ENCODE assay signal across 27 cellular contexts in genomic region chr6:142162780-142163179, GRCh38.
"Had no signal": no experiment of that assay in that cellular context is flagged by ENCODE, and none has a peak within 500 bp of the region (broad histone marks: within the 10 kb centered on the region; RNA-seq: fewer than 3 reads in every experiment).

No MANE protein-coding gene starts in this region.

- ATAC-seq: activated CD8-positive, alpha-beta T cell treated with anti-CD3 and anti-CD28 coated beads, Interleukin-2, amount 10 ng/mL, durations not matched to agents 7 days and 5 days; activated T-cell treated with anti-CD3 and anti-CD28 coated beads, Interleukin-2, amount 50 U/mL, for 4 hours; left lung; natural killer cell treated with Interleukin-12 subunit alpha and Interleukin-12 subunit beta and Interleukin-15 and Interleukin-18, amount 100 ng/mL, for 72 hours had no signal

- H3K9me3 Mint-ChIP-seq: activated T-cell treated with anti-CD3 and anti-CD28 coated beads, Interleukin-2, amount 50 U/mL, for 4 hours; activated T-helper 2 cell treated with anti-CD3 and anti-CD28 coated beads, Interferon-gamma antibody, Interleukin-2, Interleukin-4, amounts not matched to agents 10 μg/mL and 5 μg/mL and 100 μg/mL, durations not matched to agents 14 hours and 24 hours and 36 hours; natural killer cell treated with Interleukin-12 subunit alpha and Interleukin-12 subunit beta and Interleukin-15 and Interleukin-18, amount 100 ng/mL, for 72 hours had no signal

- H3K27ac Mint-ChIP-seq: activated CD8-positive, alpha-beta T cell treated with anti-CD3 and anti-CD28 coated beads, Interleukin-2, amount 10 ng/mL, durations not matched to agents 7 days and 5 days; activated naive CD8-positive, alpha-beta T cell; activated T-helper 2 cell treated with anti-CD3 and anti-CD28 coated beads, Interferon-gamma antibody, Interleukin-2, Interleukin-4, amounts not matched to agents 10 μg/mL and 5 μg/mL and 100 μg/mL, durations not matched to agents 14 hours and 24 hours and 36 hours; natural killer cell treated with Interleukin-12 subunit alpha and Interleukin-12 subunit beta and Interleukin-15 and Interleukin-18, amount 100 ng/mL, for 72 hours; progenitor cell of endocrine pancreas had no signal

- H3K36me3 Mint-ChIP-seq: activated naive CD8-positive, alpha-beta T cell; natural killer cell treated with Interleukin-12 subunit alpha and Interleukin-12 subunit beta and Interleukin-15 and Interleukin-18, amount 100 ng/mL, for 72 hours had no signal

- H3K27ac ChIP-seq: adrenal gland, ascending aorta, brain microvascular endothelial cell, dorsolateral prefrontal cortex, esophagus muscularis mucosa, hepatocyte, left lung, sigmoid colon, testis, uterus had no signal

- DNase-seq: activated CD4-positive, alpha-beta T cell treated with anti-CD3 and anti-CD28 coated beads for 1 hour; activated CD4-positive, alpha-beta T cell treated with anti-CD3 and anti-CD28 coated beads, Interleukin-2, amount 50 U/mL, for 1 hour; activated CD8-positive, alpha-beta T cell treated with anti-CD3 and anti-CD28 coated beads, Interleukin-2, amount 10 ng/mL, durations not matched to agents 7 days and 5 days; activated naive CD4-positive, alpha-beta T cell; activated T-cell treated with anti-CD3 and anti-CD28 coated beads, Interleukin-2, amount 50 U/mL, for 4 hours; adrenal gland; brain microvascular endothelial cell; caudate nucleus; dorsolateral prefrontal cortex; glutamatergic neuron; kidney glomerular epithelial cell; left lung; mammary epithelial cell; retina; sigmoid colon; stimulated activated CD4-positive, alpha-beta T cell treated with anti-CD3 and anti-CD28 coated beads, Interleukin-15, amount 100 ng/mL, for 24 hours; stimulated activated naive CD4-positive, alpha-beta T cell; testis; trophoblast cell; uterus had no signal

- H3K27me3 Mint-ChIP-seq: activated naive CD8-positive, alpha-beta T cell; natural killer cell treated with Interleukin-12 subunit alpha and Interleukin-12 subunit beta and Interleukin-15 and Interleukin-18, amount 100 ng/mL, for 72 hours; progenitor cell of endocrine pancreas had no signal

- H3K4me3 Mint-ChIP-seq: activated CD8-positive, alpha-beta T cell treated with anti-CD3 and anti-CD28 coated beads, Interleukin-2, amount 10 ng/mL, durations not matched to agents 7 days and 5 days; activated naive CD8-positive, alpha-beta T cell; activated T-cell treated with anti-CD3 and anti-CD28 coated beads, Interleukin-2, amount 50 U/mL, for 4 hours; natural killer cell treated with Interleukin-12 subunit alpha and Interleukin-12 subunit beta and Interleukin-15 and Interleukin-18, amount 100 ng/mL, for 72 hours had no signal
